27 cellular contexts compared by ENCODE assay signal in the genomic region with DNA sequence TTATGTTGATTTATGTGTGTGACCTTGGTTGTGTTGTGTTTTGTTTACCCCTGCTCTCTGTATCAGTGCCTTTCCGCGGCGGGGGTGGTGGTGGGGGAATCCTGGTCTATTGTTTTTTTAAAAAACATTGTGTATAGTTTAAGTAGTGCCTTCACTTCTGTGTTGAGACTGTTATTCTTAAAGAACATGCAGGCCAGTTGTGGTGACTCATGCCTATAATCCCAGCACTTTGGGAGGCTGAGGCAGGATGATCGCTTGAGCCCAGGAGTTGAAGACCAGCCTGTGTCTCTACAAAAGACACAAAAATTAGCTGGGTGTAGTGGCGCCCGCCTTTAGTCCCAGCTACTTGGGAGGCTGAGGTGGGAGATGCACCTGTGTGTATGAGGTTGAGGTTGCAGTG.
DNase-seq lines count a peak whose midpoint lies in the region; ATAC-seq and TF ChIP-seq lines count a peak whose summit lies in the region.
"Had no signal": no experiment of that assay in that cellular context is flagged by ENCODE, and none has a peak within 500 bp of the region (broad histone marks: within the 10 kb centered on the region; RNA-seq: fewer than 3 reads in every experiment).

No MANE protein-coding gene starts in this region.

- H3K9me3 Mint-ChIP-seq in chondrocyte (ENCODE audit: low read depth) (no peaks in the 10 kb centered on the region), nephron progenitor cell (no peaks in the 10 kb centered on the region)
- H3K9me3 Mint-ChIP-seq: activated CD4-positive, alpha-beta memory T cell treated with anti-CD3 and anti-CD28 coated beads for 36 hours; activated T-helper 1 cell treated with anti-CD3 and anti-CD28 coated beads, Interleukin-12 subunit alpha, Interleukin-12 subunit beta, Interleukin-2, Interleukin-4 antibody, amounts not matched to agents 30 ng/mL and 10 ng/mL and 1 ng/mL, durations not matched to agents 14 hours and 24 hours and 36 hours; CD4-positive, CD25-positive, alpha-beta regulatory T cell; T-helper 2 cell treated with Interferon-gamma antibody and Interleukin-4, amounts not matched to agents 5 μg/mL and 100 μg/mL, for 36 hours had no signal

- H3K27ac ChIP-seq in SJSA1, result no peak overlapping the region
- no peak overlapping the region for H3K27ac ChIP-seq in dorsolateral prefrontal cortex
- H3K27ac ChIP-seq: lower lobe of right lung, suprapubic skin, upper lobe of right lung had no signal

- H3K4me1 ChIP-seq in SJSA1 (replicated peaks), result peaks cover 13% of the 10 kb centered on the region
- H3K4me1 ChIP-seq: lower lobe of right lung, suprapubic skin, upper lobe of right lung had no signal

- no peak overlapping the region for H3K4me3 Mint-ChIP-seq in chondrocyte (ENCODE audit: unreplicated experiment)
- no peak overlapping the region for H3K4me3 Mint-ChIP-seq in nephron progenitor cell
- H3K4me3 Mint-ChIP-seq: activated CD4-positive, alpha-beta memory T cell treated with anti-CD3 and anti-CD28 coated beads for 36 hours; activated T-helper 1 cell treated with anti-CD3 and anti-CD28 coated beads, Interleukin-12 subunit alpha, Interleukin-12 subunit beta, Interleukin-2, Interleukin-4 antibody, amounts not matched to agents 30 ng/mL and 10 ng/mL and 1 ng/mL, durations not matched to agents 14 hours and 24 hours and 36 hours; CD4-positive, CD25-positive, alpha-beta regulatory T cell; naive thymus-derived CD4-positive, alpha-beta T cell; T-helper 2 cell treated with Interferon-gamma antibody and Interleukin-4, amounts not matched to agents 5 μg/mL and 100 μg/mL, for 36 hours had no signal

- H3K27me3 ChIP-seq in SJSA1 (replicated peaks) (no peaks in the 10 kb centered on the region), dorsolateral prefrontal cortex (no peaks in the 10 kb centered on the region)
- H3K27me3 ChIP-seq: MG63, suprapubic skin, upper lobe of right lung had no signal

- H3K4me3 ChIP-seq in SJSA1 (no peak overlapping the region), dorsolateral prefrontal cortex (no peak overlapping the region)
- H3K4me3 ChIP-seq: lower lobe of right lung, MG63, suprapubic skin, upper lobe of right lung had no signal

- H3K36me3 Mint-ChIP-seq in chondrocyte (ENCODE audit: low read depth) (peaks cover 2% of the 10 kb centered on the region), nephron progenitor cell (ENCODE audit: low read depth) (no peaks in the 10 kb centered on the region)

- no peaks in the 10 kb centered on the region for H3K9me3 ChIP-seq in SJSA1 (replicated peaks)
- H3K9me3 ChIP-seq: lower lobe of right lung, MG63, suprapubic skin, upper lobe of right lung had no signal

- intact Hi-C loops in dorsolateral prefrontal cortex (cut with DNase I), result no loop called here

- peak; percentile 32 for DNase-seq in EL
- DNase-seq in SJSA1 (ENCODE audit: low read depth in 1 of 2, low spot score in 2 of 2), result peak; percentile 51 to 53
- DNase-seq in chondrocyte (ENCODE audit: low spot score), result no peak
- no peak for DNase-seq in nephron progenitor cell
- DNase-seq in stimulated activated CD4-positive, alpha-beta T cell treated with anti-CD3 and anti-CD28 coated beads, Interleukin-12 subunit alpha, Interleukin-12 subunit beta, amount 100 ng/mL, for 4 hours, result no peak
- DNase-seq in dorsolateral prefrontal cortex, result no peak
- DNase-seq: activated CD4-positive, alpha-beta memory T cell treated with anti-CD3 and anti-CD28 coated beads for 36 hours; activated CD4-positive, alpha-beta T cell treated with anti-CD3 and anti-CD28 coated beads for 1 hour; activated naive CD4-positive, alpha-beta T cell treated with Interleukin-2 at 50 U/mL for 16 hours; Calu3; CD4-positive, CD25-positive, alpha-beta regulatory T cell; DMS79; lower lobe of right lung; MG63; naive thymus-derived CD4-positive, alpha-beta T cell; NCI-H2029 treated with DMSO at 0.1 percent for 48 hours; NCI-H69; Right ventricle myocardium superior; stimulated activated naive CD4-positive, alpha-beta T cell treated with Interleukin-2 at 50 U/mL for 16 hours; upper lobe of right lung had no signal

- H3K36me3 ChIP-seq in SJSA1, result no peaks in the 10 kb centered on the region
- H3K36me3 ChIP-seq: lower lobe of right lung, MG63, suprapubic skin, upper lobe of right lung had no signal

- H3K4me1 Mint-ChIP-seq in chondrocyte (ENCODE audit: low read depth) (peaks cover 20% of the 10 kb centered on the region), nephron progenitor cell (peaks cover 36% of the 10 kb centered on the region)

- H3K27me3 Mint-ChIP-seq in chondrocyte (ENCODE audit: low read depth) (no peaks in the 10 kb centered on the region), nephron progenitor cell (ENCODE audit: low read depth, poor library complexity) (peaks cover 6% of the 10 kb centered on the region)
- H3K27me3 Mint-ChIP-seq: activated CD4-positive, alpha-beta memory T cell treated with anti-CD3 and anti-CD28 coated beads for 36 hours; CD4-positive, CD25-positive, alpha-beta regulatory T cell; naive thymus-derived CD4-positive, alpha-beta T cell had no signal

- H3K27ac Mint-ChIP-seq in chondrocyte (ENCODE audit: unreplicated experiment) (peak overlapping the region; percentile 68), nephron progenitor cell (peak overlapping the region; percentile 42)
- H3K27ac Mint-ChIP-seq: activated CD4-positive, alpha-beta memory T cell treated with anti-CD3 and anti-CD28 coated beads for 36 hours; activated T-helper 1 cell treated with anti-CD3 and anti-CD28 coated beads, Interleukin-12 subunit alpha, Interleukin-12 subunit beta, Interleukin-2, Interleukin-4 antibody, amounts not matched to agents 30 ng/mL and 10 ng/mL and 1 ng/mL, durations not matched to agents 14 hours and 24 hours and 36 hours; CD4-positive, CD25-positive, alpha-beta regulatory T cell; naive thymus-derived CD4-positive, alpha-beta T cell; T-helper 2 cell treated with Interferon-gamma antibody and Interleukin-4, amounts not matched to agents 5 μg/mL and 100 μg/mL, for 36 hours had no signal

- ATAC-seq in HG03439 (IDR thresholded peaks at IDR 0.05; ENCODE audit: unreplicated experiment), result no peak
- no peak for ATAC-seq in GM18861 (IDR thresholded peaks at IDR 0.05; ENCODE audit: unreplicated experiment)
- ATAC-seq: esophagus mucosa; lower lobe of right lung; naive thymus-derived CD4-positive, alpha-beta T cell; Panc1; upper lobe of right lung had no signal

- TF ChIP-seq CTCF in chondrocyte (IDR thresholded peaks at IDR 0.05) (no peak), nephron progenitor cell (IDR thresholded peaks at IDR 0.05) (no peak), dorsolateral prefrontal cortex (IDR thresholded peaks at IDR 0.05 in 54 of 56, conservative IDR thresholded peaks at IDR 0.05 in 2 of 56; ENCODE audit: low read depth in 1 of 56, partially characterized antibody in 56 of 56) (no peak)

Comparison
In these comparisons a context has a peak if more than half of its experiments do, and no peak if none do; other contexts are left out.
1. DNase-seq: peak in EL (single experiment) and SJSA1 (2 of 2); none in chondrocyte (single experiment), nephron progenitor cell (single experiment), stimulated activated CD4-positive, alpha-beta T cell treated with anti-CD3 and anti-CD28 coated beads, Interleukin-12 subunit alpha, Interleukin-12 subunit beta, amount 100 ng/mL, for 4 hours (single experiment) and dorsolateral prefrontal cortex (0 of 10).